8 cellular contexts compared by ENCODE assay signal in genomic region chr6:89375427-89375868, GRCh38. TPM values are rescaled to one million over a fixed set of nuclear protein-coding genes. Genes with fewer than 3 reads are reported as not detected.
DNase-seq lines count a peak whose midpoint lies in the region; ATAC-seq, FAIRE-seq and TF ChIP-seq lines count a peak whose summit lies in the region.

No MANE protein-coding gene starts in this region.

- no peaks in the 10 kb centered on the region for H3K27me3 Mint-ChIP-seq in Calu3 (ENCODE audit: unreplicated experiment)
- no peaks in the 10 kb centered on the region for H3K27me3 Mint-ChIP-seq in activated CD8-positive, alpha-beta T cell treated with anti-CD3 and anti-CD28 coated beads for 36 hours

- no TSS peak for BruUV-seq in Calu3 (replicated peaks; lab: Mats Ljungman, UMichigan)

- no peak overlapping the region for H3K27ac Mint-ChIP-seq in Calu3 (ENCODE audit: unreplicated experiment)
- no peak overlapping the region for H3K27ac Mint-ChIP-seq in activated CD8-positive, alpha-beta T cell treated with anti-CD3 and anti-CD28 coated beads for 36 hours

- CTCF ChIA-PET in Calu3 (lab: Charles Lee): interaction anchor here (1.0 kb wide), 1 partner anchor 77 kb away, joined by 4 read pairs; no protein-coding TSS in a partner anchor
- CTCF ChIA-PET in activated CD8-positive, alpha-beta T cell treated with anti-CD3 and anti-CD28 coated beads for 36 hours (lab: Charles Lee): interaction anchor here (0.6 to 6.2 kb wide), 7 partner anchors 8 to 255 kb away, joined by 3 to 52 read pairs (median 3); partner anchors contain the start of gene RRAGD

- no peaks in the 10 kb centered on the region for H3K9me3 Mint-ChIP-seq in Calu3 (ENCODE audit: low read depth, unreplicated experiment)
- H3K9me3 Mint-ChIP-seq in activated CD8-positive, alpha-beta T cell treated with anti-CD3 and anti-CD28 coated beads for 36 hours: no peaks in the 10 kb centered on the region

- intact Hi-C loops in Calu3 (cut with micrococcal nuclease; ENCODE audit: unreplicated experiment): no loop called here
- intact Hi-C loops in activated CD8-positive, alpha-beta T cell treated with anti-CD3 and anti-CD28 coated beads for 36 hours (cut with micrococcal nuclease): loop anchor here (5.0 kb wide), 1 partner anchor 37 kb away; the partner anchor contains the start of gene RRAGD

- TF ChIP-seq POLR2A in erythroblast (IDR thresholded peaks at IDR 0.05; ENCODE audit: low read length): no peak

- TF ChIP-seq CTCF in Calu3 (IDR thresholded peaks at IDR 0.05; ENCODE audit: unreplicated experiment) (peak; percentile 38), GM20000 (IDR thresholded peaks at IDR 0.05; ENCODE audit: extremely low read depth, missing control alignments) (peak; percentile 40)
- TF ChIP-seq CTCF in activated CD8-positive, alpha-beta T cell treated with anti-CD3 and anti-CD28 coated beads for 36 hours (IDR thresholded peaks at IDR 0.05): peak; percentile 24

- POLR2A ChIA-PET in activated CD8-positive, alpha-beta T cell treated with anti-CD3 and anti-CD28 coated beads for 36 hours (lab: Charles Lee): interaction anchor here (1.1 to 1.4 kb wide), 2 partner anchors 18 to 36 kb away, joined by 3 to 5 read pairs; no protein-coding TSS in a partner anchor

- no peak overlapping the region for H3K4me3 Mint-ChIP-seq in Calu3 (ENCODE audit: low read depth, unreplicated experiment)
- H3K4me3 Mint-ChIP-seq in activated CD8-positive, alpha-beta T cell treated with anti-CD3 and anti-CD28 coated beads for 36 hours: no peak overlapping the region

- H3K36me3 Mint-ChIP-seq in Calu3 (ENCODE audit: insufficient read depth, unreplicated experiment): no peaks in the 10 kb centered on the region
- H3K36me3 Mint-ChIP-seq in activated CD8-positive, alpha-beta T cell treated with anti-CD3 and anti-CD28 coated beads for 36 hours (ENCODE audit: low read depth): no peaks in the 10 kb centered on the region

- H3K4me1 Mint-ChIP-seq in Calu3 (ENCODE audit: low read depth, unreplicated experiment): no peaks in the 10 kb centered on the region
- H3K4me1 Mint-ChIP-seq in activated CD8-positive, alpha-beta T cell treated with anti-CD3 and anti-CD28 coated beads for 36 hours (ENCODE audit: low read depth): peaks cover 19% of the 10 kb centered on the region

- no peak for FAIRE-seq in urothelium cell line (lab: Jason Lieb, UNC)

- peak; percentile 88 for DNase-seq in Calu3
- DNase-seq in GM20000 (ENCODE audit: low spot score): peak; percentile 34
- peak; percentile 94 to 95 for DNase-seq in NCI-H526 (lab: John Stamatoyannopoulos, UW)
- DNase-seq in activated CD8-positive, alpha-beta T cell treated with anti-CD3 and anti-CD28 coated beads for 36 hours: peak; percentile 85
- DNase-seq in erythroblast (lab: John Stamatoyannopoulos, UW): peak; percentile 4 to 14
- DNase-seq in renal cortical epithelial cell (ENCODE audit: low read depth): peak; percentile 94
- DNase-seq in urothelium cell line (ENCODE audit: low spot score): no peak

- peak; percentile 70 for ATAC-seq in HG03469 (IDR thresholded peaks at IDR 0.05; ENCODE audit: unreplicated experiment)
- ATAC-seq in activated CD8-positive, alpha-beta T cell treated with anti-CD3 and anti-CD28 coated beads for 36 hours: peak; percentile 88

RNA-seq across cellular contexts. Expression of gene UBE2J1, which starts 22.9 kb away (rescaled TPM):
- total RNA-seq in Calu3 (2022) (16.6 and 18.7 TPM in 2 replicates), renal cortical epithelial cell (35.0 and 53.3 TPM in 2 replicates)
- 10 to 100 TPM; 23.2 to 24.6 TPM for total RNA-seq in activated CD8-positive, alpha-beta T cell treated with anti-CD3 and anti-CD28 coated beads for 36 hours

RNA-seq across cellular contexts. Expression of gene RRAGD, which starts 36.6 kb away (rescaled TPM):
- 1.3 and 1.7 TPM in 2 replicates for total RNA-seq in Calu3 (2022)
- 10 to 100 TPM; 19.7 to 22.1 TPM for total RNA-seq in activated CD8-positive, alpha-beta T cell treated with anti-CD3 and anti-CD28 coated beads for 36 hours
- total RNA-seq in renal cortical epithelial cell: 4.2 and 9.7 TPM in 2 replicates

RNA-seq across cellular contexts. Expression of gene ANKRD6, which starts 57.5 kb away (rescaled TPM):
- total RNA-seq in Calu3 (2022) (14.7 and 18.0 TPM in 2 replicates), renal cortical epithelial cell (13.2 and 13.4 TPM in 2 replicates)
- 1 to 10 TPM; 3.5 to 4.9 TPM for total RNA-seq in activated CD8-positive, alpha-beta T cell treated with anti-CD3 and anti-CD28 coated beads for 36 hours
